ENCODE assay signal across 15 cellular contexts in genomic region chr3:45779746-45780735, GRCh38. TPM values are rescaled to one million over a fixed set of nuclear protein-coding genes. Genes with fewer than 3 reads are reported as not detected.
"Had no signal": no experiment of that assay in that cellular context is flagged by ENCODE, and none has a peak within 500 bp of the region (broad histone marks: within the 10 kb centered on the region; RNA-seq: fewer than 3 reads in every experiment).

No MANE protein-coding gene starts in this region.

- H3K27me3 ChIP-seq: adrenal gland, thyroid gland, vagina had no signal

- H3K4me1 Mint-ChIP-seq: activated B cell treated with CpG ODN at 0.5 μM for 24 hours; activated CD4-positive, alpha-beta T cell treated with anti-CD3 and anti-CD28 coated beads, Interleukin-2, amount 10 ng/mL, durations not matched to agents 24 days and 14 days; activated naive CD4-positive, alpha-beta T cell treated with anti-CD3 and anti-CD28 coated beads, Interleukin-2, amount 50 U/mL, for 24 hours; naive B cell had no signal

- H3K9me3 ChIP-seq: adrenal gland, thyroid gland, vagina had no signal

- H3K4me3 Mint-ChIP-seq: activated B cell treated with CpG ODN at 0.5 μM for 24 hours; activated CD4-positive, alpha-beta T cell treated with anti-CD3 and anti-CD28 coated beads, Interleukin-2, amount 10 ng/mL, durations not matched to agents 24 days and 14 days; activated naive CD4-positive, alpha-beta T cell treated with anti-CD3 and anti-CD28 coated beads, Interleukin-2, amount 50 U/mL, for 24 hours; activated T-cell treated with anti-CD3 and anti-CD28 coated beads, Interleukin-2, amount 50 U/mL, for 24 hours; naive B cell; T-helper 17 cell had no signal

- ATAC-seq: esophagus mucosa, T-helper 17 cell had no signal

- H3K9me3 Mint-ChIP-seq: activated CD4-positive, alpha-beta T cell treated with anti-CD3 and anti-CD28 coated beads, Interleukin-2, amount 10 ng/mL, durations not matched to agents 24 days and 14 days; activated naive CD4-positive, alpha-beta T cell treated with anti-CD3 and anti-CD28 coated beads, Interleukin-2, amount 50 U/mL, for 24 hours; activated T-cell treated with anti-CD3 and anti-CD28 coated beads, Interleukin-2, amount 50 U/mL, for 24 hours had no signal

- H3K27ac ChIP-seq: adrenal gland, parathyroid adenoma, thyroid gland, vagina had no signal

- H3K27me3 Mint-ChIP-seq: activated naive CD4-positive, alpha-beta T cell treated with anti-CD3 and anti-CD28 coated beads, Interleukin-2, amount 50 U/mL, for 24 hours had no signal

- H3K36me3 ChIP-seq: adrenal gland, thyroid gland, vagina had no signal

- H3K4me3 ChIP-seq: adrenal gland, thyroid gland, vagina had no signal

- H3K9ac ChIP-seq: parathyroid adenoma had no signal

- H3K36me3 Mint-ChIP-seq: naive B cell had no signal

- H3K27ac Mint-ChIP-seq: activated B cell treated with CpG ODN at 0.5 μM for 24 hours; activated CD4-positive, alpha-beta T cell treated with anti-CD3 and anti-CD28 coated beads, Interleukin-2, amount 10 ng/mL, durations not matched to agents 24 days and 14 days; activated naive CD4-positive, alpha-beta T cell treated with anti-CD3 and anti-CD28 coated beads, Interleukin-2, amount 50 U/mL, for 24 hours; activated T-cell treated with anti-CD3 and anti-CD28 coated beads, Interleukin-2, amount 50 U/mL, for 24 hours; naive B cell; T-helper 17 cell had no signal

- H3K4me1 ChIP-seq: adrenal gland, parathyroid adenoma, thyroid gland, vagina had no signal

- DNase-seq: activated B cell treated with CpG ODN at 0.5 μM for 24 hours; activated CD4-positive, alpha-beta T cell treated with anti-CD3 and anti-CD28 coated beads, Interleukin-2, amount 10 ng/mL, durations not matched to agents 24 days and 14 days; activated T-cell treated with anti-CD3 and anti-CD28 coated beads, Interleukin-2, amount 50 U/mL, for 24 hours; left colon; naive B cell; stimulated activated CD4-positive, alpha-beta T cell treated with anti-CD3 and anti-CD28 coated beads, Interleukin-1b, Interleukin-23, amount 100 ng/mL, for 48 hours; T-helper 17 cell; thyroid gland had no signal

RNA-seq across cellular contexts. Expression of gene SLC6A20, which starts 16.3 kb away (rescaled TPM):
- total RNA-seq: activated B cell treated with CpG ODN at 0.5 μM for 24 hours; activated CD4-positive, alpha-beta T cell treated with anti-CD3 and anti-CD28 coated beads, Interleukin-2, amount 10 ng/mL, durations not matched to agents 24 days and 14 days; chondrocyte; dermis microvascular lymphatic vessel endothelial cell had no signal
